9 cellular contexts compared by ENCODE assay signal in genomic region chr5:151742870-151743294, GRCh38. TPM values are rescaled to one million over a fixed set of nuclear protein-coding genes. Genes with fewer than 3 reads are reported as not detected.
DNase-seq lines count a peak whose midpoint lies in the region; ATAC-seq, FAIRE-seq and TF ChIP-seq lines count a peak whose summit lies in the region.
"Had no signal": no experiment of that assay in that cellular context is flagged by ENCODE, and none has a peak within 500 bp of the region (broad histone marks: within the 10 kb centered on the region; RNA-seq: fewer than 3 reads in every experiment).

No MANE protein-coding gene starts in this region.

- no peak for TF ChIP-seq EP300 in GM12878 (IDR thresholded peaks at IDR 0.05; ENCODE audit: borderline replicate concordance in 1 of 2, control insufficient read depth in 1 of 2, low read depth in 2 of 2, low read length in 2 of 2)

- DNase-seq in Daoy (ENCODE audit: low read depth) (peak; percentile 75), LHCN-M2 (ENCODE audit: low read depth) (peak; percentile 73), GM12878 (ENCODE audit: low read depth, low spot score) (no peak), inferior parietal cortex (ENCODE audit: extremely low spot score) (peak; percentile 71), thyroid gland (peak; percentile 30 to 35), MV-4-11 (lab: John Stamatoyannopoulos, UW) (no peak)
- no peak for DNase-seq in effector memory CD4-positive, alpha-beta T cell

- H3K9me3 ChIP-seq in GM12878 (replicated peaks; ENCODE audit: control insufficient read depth, insufficient read depth, low read length): no peaks in the 10 kb centered on the region
- no peaks in the 10 kb centered on the region for H3K9me3 ChIP-seq in thyroid gland
- no peaks in the 10 kb centered on the region for H3K9me3 ChIP-seq in effector memory CD4-positive, alpha-beta T cell (ENCODE audit: control insufficient read depth, low read length)

- H3K9ac ChIP-seq in GM12878 (ENCODE audit: control insufficient read depth, insufficient read depth, low read length): no peak overlapping the region

- peak; percentile 7 for FAIRE-seq in GM12878 (lab: Jason Lieb, UNC)
- FAIRE-seq: TTC549 had no signal

- intact Hi-C loops in GM12878 (cut with micrococcal nuclease; ENCODE audit: unreplicated experiment) (loop anchor here (5.0 kb wide), 1 partner anchor 246 kb away; no protein-coding TSS in a partner anchor), thyroid gland (cut with DNase I) (no loop called here)

- peaks cover 45% of the 10 kb centered on the region for H3K4me1 ChIP-seq in GM12878 (ENCODE audit: control insufficient read depth, insufficient read depth, low read length)
- peaks cover 12 to 29% of the 10 kb centered on the region in 2 donors for H3K4me1 ChIP-seq in thyroid gland
- H3K4me1 ChIP-seq in effector memory CD4-positive, alpha-beta T cell (ENCODE audit: control insufficient read depth, insufficient read depth, low read length, poor library complexity, severe bottlenecking): peaks cover 20% of the 10 kb centered on the region

- TF ChIP-seq RAD21 in GM12878 (IDR thresholded peaks at IDR 0.05; ENCODE audit: insufficient read depth, low read depth, low read length): peak; percentile 65

- BruUV-seq in GM12878 (replicated peaks; lab: Mats Ljungman, UMichigan): no TSS peak

- CTCF ChIA-PET in GM12878 (lab: Yijun Ruan, JAX): interaction anchor here (0.7 to 13.9 kb wide), 10 partner anchors 11 to 295 kb away, joined by 3 to 381 read pairs (median 9); partner anchors contain the start of genes G3BP1 and SLC36A1

- H3K4me2 ChIP-seq in GM12878 (ENCODE audit: control insufficient read depth, insufficient read depth): 0 out of 2 replicates have a peak overlapping the region, but pooled peaks have one; percentile 25

- RAD21 ChIA-PET in GM12878 (lab: Charles Lee; ENCODE audit: unreplicated experiment): interaction anchor here (2.6 to 11.2 kb wide), 4 partner anchors 23 to 83 kb away, joined by 8 to 207 read pairs (median 86); partner anchors contain the start of gene G3BP1

- ATAC-seq in GM12878: 0 out of 3 replicates have a peak, but pooled peaks have one; percentile 3
- no peak for ATAC-seq in activated CD4-positive, CD25-positive, alpha-beta regulatory T cell treated with anti-CD3 and anti-CD28 coated beads, Interleukin-2, amount 50 U/mL, for 24 hours

- H3K27ac ChIP-seq in GM12878 (ENCODE audit: control insufficient read depth, insufficient read depth) (no peak overlapping the region), thyroid gland (no peak overlapping the region)
- H3K27ac ChIP-seq in effector memory CD4-positive, alpha-beta T cell (ENCODE audit: insufficient read depth, low read length, poor library complexity, severe bottlenecking): no peak overlapping the region

- POLR2A ChIA-PET in GM12878 (lab: Charles Lee): interaction anchor here (4.9 kb wide), 1 partner anchor 21 kb away, joined by 36 read pairs; no protein-coding TSS in a partner anchor

- 82% methylated on average over 7 of the region's 7 CpGs for whole genome bisulfite sequencing in GM12878 (ENCODE audit: insufficient coverage, insufficient replicate concordance, low lambda C conversion rate, missing lambda C conversion rate)
- 64 to 71% methylated on average over 7 of the region's 7 CpGs for WGBS in thyroid gland, 2 donors

- in situ Hi-C loops in GM12878 (cut with MboI): loop anchor here (5.0 to 10.0 kb wide), 3 partner anchors 81 to 296 kb away; partner anchors contain the start of gene SLC36A1

- H3K4me3 ChIP-seq in GM12878 (no peak overlapping the region), thyroid gland (replicated peaks in 1 of 3) (no peak overlapping the region)
- H3K4me3 ChIP-seq in effector memory CD4-positive, alpha-beta T cell (ENCODE audit: insufficient read depth, low read depth, low read length, poor library complexity, severe bottlenecking): no peak overlapping the region

- no peak for TF ChIP-seq POLR2A in GM12878 (IDR thresholded peaks at IDR 0.05; ENCODE audit: low read depth, low read length)
- TF ChIP-seq POLR2A in thyroid gland (IDR thresholded peaks at IDR 0.05): no peak

- H2AFZ ChIP-seq in GM12878 (ENCODE audit: control insufficient read depth, low read depth, low read length): no peak overlapping the region

- TF ChIP-seq CTCF in GM12878 (IDR thresholded peaks at IDR 0.05 in 2 of 3, conservative IDR thresholded peaks at IDR 0.05 in 1 of 3; ENCODE audit: control insufficient read depth in 2 of 3, extremely low read depth in 1 of 3, insufficient read depth in 1 of 3, low read depth in 3 of 3, low read length in 3 of 3): peak; percentile 43 to 64 (median 63)
- TF ChIP-seq CTCF in thyroid gland (IDR thresholded peaks at IDR 0.05): peak in 4 of 6 experiments; percentile 19 to 54 (median 45)

- H3K79me2 ChIP-seq in GM12878 (ENCODE audit: control insufficient read depth, insufficient read depth, low read length): peaks cover 8% of the 10 kb centered on the region

- H3K27me3 ChIP-seq in GM12878 (replicated peaks in 1 of 2; ENCODE audit: control insufficient read depth in 2 of 2, insufficient read depth in 2 of 2, low read length in 1 of 2) (no peaks in the 10 kb centered on the region), thyroid gland (no peaks in the 10 kb centered on the region)
- no peaks in the 10 kb centered on the region for H3K27me3 ChIP-seq in effector memory CD4-positive, alpha-beta T cell (replicated peaks; ENCODE audit: control insufficient read depth, insufficient read depth, low read length, poor library complexity, severe bottlenecking)

- H3K36me3 ChIP-seq in GM12878 (ENCODE audit: control insufficient read depth in 2 of 2, insufficient read depth in 2 of 2, low read length in 1 of 2) (peaks cover 5 to 32% of the 10 kb centered on the region in 2 experiments), thyroid gland (no peaks in the 10 kb centered on the region)
- H3K36me3 ChIP-seq in effector memory CD4-positive, alpha-beta T cell (ENCODE audit: control insufficient read depth, insufficient read depth, low read length): peaks cover 7% of the 10 kb centered on the region

- no peaks in the 10 kb centered on the region for H4K20me1 ChIP-seq in GM12878 (ENCODE audit: control insufficient read depth, insufficient read depth)

- SMC1A ChIA-PET in GM12878 (lab: Charles Lee; ENCODE audit: uncharacterized antibody, unreplicated experiment): interaction anchor here (0.8 to 11.1 kb wide), 6 partner anchors 10 to 85 kb away, joined by 3 to 154 read pairs (median 55); no protein-coding TSS in a partner anchor

RNA-seq across cellular contexts. Expression of gene ATOX1, which starts 15.5 kb away (rescaled TPM):
- 96.9 and 105 TPM in 2 replicates for total RNA-seq in Daoy (2014; rRNA removed; shearing (Covaris generic))
- total RNA-seq in LHCN-M2 (2014; rRNA removed) (86.4 and 119 TPM in 2 replicates), GM12878 (2014; rRNA removed) (136 and 139 TPM in 2 replicates), GM12878 (2014; rRNA removed; fragmentation: Illumina TruSeq; extraction: Trizol) (130 and 139 TPM in 2 replicates), GM12878 (2021) (140 and 158 TPM in 2 replicates), thyroid gland (100 to 1,000 TPM in 3 of 4 donors, 10 to 100 TPM in 1; 73.4 to 236 (median 157) TPM)
- 415 TPM for polyA plus RNA-seq in LHCN-M2 (2012)
- total RNA-seq in GM12878 (2013; cell fraction: nucleolus; rRNA removed): 94.2 and 105 TPM in 2 replicates
- 89.5 TPM for polyA plus RNA-seq in GM12878 (2011; ENCODE audit: low read depth)
- polyA plus RNA-seq in GM12878 (2011; rRNA removed) (94.4 and 161 TPM in 2 replicates), GM12878 (2014; fragmentation: Illumina TruSeq; extraction: Trizol) (138 and 231 TPM in 2 replicates), GM12878 (2014; fragmentation: Nextera tagmentation; extraction: Ambion mirVana) (100 to 1,000 TPM; 576 to 642 TPM), GM12878 (2014; rRNA removed) (237 and 259 TPM in 2 replicates), GM12878 (2016; fragmentation: Nextera tagmentation; extraction: Ambion mirVana) (100 to 1,000 TPM; 377 to 419 TPM)
- 375 and 451 TPM in 2 replicates for polyA plus RNA-seq in GM12878 (2011; cell fraction: cytosol; rRNA removed)
- 134 and 141 TPM in 2 replicates for polyA plus RNA-seq in GM12878 (2011; cell fraction: nucleus; rRNA removed)
- 153 and 189 TPM in 2 replicates for polyA plus RNA-seq in GM12878 (2012)
- 179 and 269 TPM in 2 replicates for polyA minus RNA-seq in GM12878 (2011; rRNA and poly(A)+ RNA removed)
- polyA minus RNA-seq in GM12878 (2011; cell fraction: cytosol; rRNA and poly(A)+ RNA removed): 52.4 and 56.0 TPM in 2 replicates
- 54.5 and 83.6 TPM in 2 replicates for polyA minus RNA-seq in GM12878 (2011; cell fraction: nucleus; rRNA and poly(A)+ RNA removed)

RNA-seq across cellular contexts. Expression of gene G3BP1, which starts 28.9 kb away (rescaled TPM):
- total RNA-seq in Daoy (2014; rRNA removed; shearing (Covaris generic)): 307 and 350 TPM in 2 replicates
- total RNA-seq in LHCN-M2 (2014; rRNA removed) (203 and 204 TPM in 2 replicates), GM12878 (2014; rRNA removed) (137 and 148 TPM in 2 replicates), GM12878 (2014; rRNA removed; fragmentation: Illumina TruSeq; extraction: Trizol) (182 and 190 TPM in 2 replicates), GM12878 (2021) (255 and 269 TPM in 2 replicates), thyroid gland (100 to 1,000 TPM in 3 of 4 donors, 10 to 100 TPM in 1; 95.9 to 177 (median 131) TPM)
- polyA plus RNA-seq in LHCN-M2 (2012): 133 TPM
- 192 and 198 TPM in 2 replicates for total RNA-seq in GM12878 (2013; cell fraction: nucleolus; rRNA removed)
- polyA plus RNA-seq in GM12878 (2011; ENCODE audit: low read depth): 39.6 TPM
- polyA plus RNA-seq in GM12878 (2011; rRNA removed) (113 and 119 TPM in 2 replicates), GM12878 (2014; fragmentation: Illumina TruSeq; extraction: Trizol) (158 TPM in 2 replicates), GM12878 (2014; fragmentation: Nextera tagmentation; extraction: Ambion mirVana) (10 to 100 TPM; 49.7 to 52.7 TPM), GM12878 (2014; rRNA removed) (86.7 and 87.0 TPM in 2 replicates), GM12878 (2016; fragmentation: Nextera tagmentation; extraction: Ambion mirVana) (100 to 1,000 TPM; 416 to 438 TPM)
- polyA plus RNA-seq in GM12878 (2011; cell fraction: cytosol; rRNA removed): 57.4 and 66.1 TPM in 2 replicates
- polyA plus RNA-seq in GM12878 (2011; cell fraction: nucleus; rRNA removed): 40.4 and 54.9 TPM in 2 replicates
- polyA plus RNA-seq in GM12878 (2012): 70.4 and 72.8 TPM in 2 replicates
- 140 and 194 TPM in 2 replicates for polyA minus RNA-seq in GM12878 (2011; rRNA and poly(A)+ RNA removed)
- polyA minus RNA-seq in GM12878 (2011; cell fraction: cytosol; rRNA and poly(A)+ RNA removed): 67.5 and 113 TPM in 2 replicates
- polyA minus RNA-seq in GM12878 (2011; cell fraction: nucleus; rRNA and poly(A)+ RNA removed): 80.6 and 162 TPM in 2 replicates

RNA-seq across cellular contexts. Expression of gene SPARC, which starts 56.2 kb away (rescaled TPM):
- 364 and 386 TPM in 2 replicates for total RNA-seq in Daoy (2014; rRNA removed; shearing (Covaris generic))
- 797 and 1,163 TPM in 2 replicates for total RNA-seq in LHCN-M2 (2014; rRNA removed)
- 2,613 TPM for polyA plus RNA-seq in LHCN-M2 (2012)
- total RNA-seq in GM12878 (2013; cell fraction: nucleolus; rRNA removed): 4.7 and 7.5 TPM in 2 replicates
- total RNA-seq in GM12878 (2014; rRNA removed): 49.3 and 52.9 TPM in 2 replicates
- total RNA-seq in GM12878 (2014; rRNA removed; fragmentation: Illumina TruSeq; extraction: Trizol): 40.7 and 41.6 TPM in 2 replicates
- 81.7 and 89.7 TPM in 2 replicates for total RNA-seq in GM12878 (2021)
- polyA plus RNA-seq in GM12878 (2011; ENCODE audit: low read depth): 16.9 TPM
- polyA plus RNA-seq in GM12878 (2011; rRNA removed): 21.3 and 29.6 TPM in 2 replicates
- 27.5 and 37.0 TPM in 2 replicates for polyA plus RNA-seq in GM12878 (2011; cell fraction: cytosol; rRNA removed)
- polyA plus RNA-seq in GM12878 (2011; cell fraction: nucleus; rRNA removed): 26.6 and 29.9 TPM in 2 replicates
- polyA plus RNA-seq in GM12878 (2012): 34.9 and 54.3 TPM in 2 replicates
- polyA plus RNA-seq in GM12878 (2014; fragmentation: Illumina TruSeq; extraction: Trizol): 49.9 and 70.3 TPM in 2 replicates
- polyA plus RNA-seq in GM12878 (2014; fragmentation: Nextera tagmentation; extraction: Ambion mirVana): 10 to 100 TPM; 42.9 to 62.5 TPM
- 51.5 and 62.0 TPM in 2 replicates for polyA plus RNA-seq in GM12878 (2014; rRNA removed)
- 100 to 1,000 TPM; 141 to 154 TPM for polyA plus RNA-seq in GM12878 (2016; fragmentation: Nextera tagmentation; extraction: Ambion mirVana)
- polyA minus RNA-seq in GM12878 (2011; rRNA and poly(A)+ RNA removed): 16.0 and 23.7 TPM in 2 replicates
- 6.7 and 10.8 TPM in 2 replicates for polyA minus RNA-seq in GM12878 (2011; cell fraction: cytosol; rRNA and poly(A)+ RNA removed)
- 1.9 and 3.7 TPM in 2 replicates for polyA minus RNA-seq in GM12878 (2011; cell fraction: nucleus; rRNA and poly(A)+ RNA removed)
- total RNA-seq in thyroid gland: 100 to 1,000 TPM; 302 to 327 (median 309) TPM

Comparison
In these comparisons a context has a peak if more than half of its experiments do, and no peak if none do; other contexts are left out.
1. DNase-seq: peak in Daoy (single experiment), LHCN-M2 (single experiment), inferior parietal cortex (single experiment) and thyroid gland (2 of 2); none in GM12878 (single experiment), MV-4-11 (single experiment) and effector memory CD4-positive, alpha-beta T cell (0 of 3).